Comparison of ENCODE assay signal across 9 cellular contexts in the genomic region with DNA sequence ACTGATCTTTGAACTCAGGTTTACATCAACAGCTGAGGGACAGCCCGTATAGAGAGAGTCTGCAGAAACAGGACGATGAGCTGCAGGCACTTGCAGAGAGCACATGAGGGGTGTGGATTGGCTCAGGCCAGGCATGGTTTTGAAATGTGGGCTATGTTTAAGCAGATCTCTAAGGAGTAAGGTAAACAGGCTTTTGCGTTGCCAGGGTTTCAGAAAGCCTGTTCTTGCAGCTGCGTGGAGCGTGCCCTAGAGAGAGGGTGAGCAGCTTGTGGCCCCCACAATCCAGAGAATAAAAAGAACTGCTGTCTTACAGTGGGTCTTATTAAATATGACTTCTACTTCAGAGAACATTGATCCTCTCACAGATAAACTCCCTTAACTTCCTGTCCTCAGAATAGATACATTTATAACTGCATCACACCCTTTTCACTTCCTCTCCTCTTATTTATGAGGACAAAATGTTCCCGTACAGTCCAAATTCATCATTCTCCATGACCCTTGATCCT.
DNase-seq lines count a peak whose midpoint lies in the region; ATAC-seq and TF ChIP-seq lines count a peak whose summit lies in the region.
"Had no signal": no experiment of that assay in that cellular context is flagged by ENCODE, and none has a peak within 500 bp of the region (broad histone marks: within the 10 kb centered on the region; RNA-seq: fewer than 3 reads in every experiment).

No MANE protein-coding gene starts in this region.

- WGBS in right lobe of liver (ENCODE audit: insufficient coverage, low coverage, low lambda C conversion rate, missing lambda C conversion rate): 20% methylated on average over 6 of the region's 6 CpGs

- no peaks in the 10 kb centered on the region for H3F3A ChIP-seq in OCI-LY1 (ENCODE audit: insufficient read depth, low read length)

- H3K27me3 ChIP-seq in OCI-LY1 (ENCODE audit: insufficient read depth, low read length) (no peaks in the 10 kb centered on the region), right lobe of liver (no peaks in the 10 kb centered on the region)

- ATAC-seq in GM18511 (IDR thresholded peaks at IDR 0.05; ENCODE audit: unreplicated experiment) (peak; percentile 67), GM21825 (IDR thresholded peaks at IDR 0.05; ENCODE audit: unreplicated experiment) (peak; percentile 56), right lobe of liver (peak; percentile 25 to 68 (median 46))

- H2AFZ ChIP-seq in OCI-LY1 (ENCODE audit: low read length): peak overlapping the region; percentile 69; the same call in 1 of the 2 replicates

- H3K9me3 ChIP-seq in OCI-LY1 (ENCODE audit: low read length) (peaks cover 2% of the 10 kb centered on the region; the same call in 1 of the 2 replicates), right lobe of liver (peaks cover 0 to 4% (median 0%) of the 10 kb centered on the region in 4 donors)

- H3K27ac ChIP-seq in OCI-LY1 (ENCODE audit: low read depth, low read length, poor library complexity, severe bottlenecking) (peak overlapping the region; percentile 82), right lobe of liver (no peak overlapping the region)
- H3K27ac ChIP-seq: HL-60 had no signal

- no peaks in the 10 kb centered on the region for H3K9me2 ChIP-seq in OCI-LY1 (ENCODE audit: low read depth, low read length)

- intact Hi-C loops in right lobe of liver (cut with DNase I): no loop called here

- H3K36me3 ChIP-seq in OCI-LY1 (ENCODE audit: insufficient read depth, low read length): no peaks in the 10 kb centered on the region; the same call in 1 of the 2 replicates
- H3K36me3 ChIP-seq in right lobe of liver: no peaks in the 10 kb centered on the region

- DNase-seq in right lobe of liver (no peak), cerebellar cortex (ENCODE audit: low spot score) (no peak), SHP77 treated with DMSO at 0.1 percent for 48 hours (lab: John Stamatoyannopoulos, UW) (no peak), D341Med (ENCODE audit: low spot score) (no peak), AML-193 (lab: John Stamatoyannopoulos, UW) (no peak)

- TF ChIP-seq CTCF in OCI-LY1 (IDR thresholded peaks at IDR 0.05; ENCODE audit: low read length) (no peak), right lobe of liver (IDR thresholded peaks at IDR 0.05) (no peak)

- no peaks in the 10 kb centered on the region for H3K79me2 ChIP-seq in OCI-LY1 (ENCODE audit: insufficient read depth, low read length)

- no peak for TF ChIP-seq POLR2A in right lobe of liver (IDR thresholded peaks at IDR 0.05)

- H4K20me1 ChIP-seq in OCI-LY1 (ENCODE audit: insufficient read depth, low read length): no peaks in the 10 kb centered on the region

- H3K4me3 ChIP-seq in OCI-LY1 (ENCODE audit: low read depth, low read length, poor library complexity, severe bottlenecking) (peak overlapping the region; percentile 3), right lobe of liver (no peak overlapping the region)

- peak overlapping the region; percentile 28; the same call in 1 of the 2 replicates for H3K9ac ChIP-seq in OCI-LY1 (ENCODE audit: low read length)

- peak overlapping the region; percentile 56 for H3K4me2 ChIP-seq in OCI-LY1 (ENCODE audit: low read length)

- H3K4me1 ChIP-seq in OCI-LY1 (ENCODE audit: insufficient read depth, low read length, severe bottlenecking) (peaks cover 40% of the 10 kb centered on the region), right lobe of liver (peaks cover 0 to 2% (median 0%) of the 10 kb centered on the region in 4 donors)
